Comparison of ENCODE assay signal across 13 cellular contexts in genomic region chr6:149080511-149080910, GRCh38.
DNase-seq lines count a peak whose midpoint lies in the region; ATAC-seq and TF ChIP-seq lines count a peak whose summit lies in the region.
"Had no signal": no experiment of that assay in that cellular context is flagged by ENCODE, and none has a peak within 500 bp of the region (broad histone marks: within the 10 kb centered on the region; RNA-seq: fewer than 3 reads in every experiment).

No MANE protein-coding gene starts in this region.

- H3K9me3 ChIP-seq in heart left ventricle (no peaks in the 10 kb centered on the region), body of pancreas (no peaks in the 10 kb centered on the region), lower lobe of right lung (no peaks in the 10 kb centered on the region)

- ATAC-seq in heart left ventricle (no peak), Right ventricle myocardium superior (ENCODE audit: poor library complexity) (no peak), body of pancreas (no peak), lower lobe of right lung (no peak), GM21737 (IDR thresholded peaks at IDR 0.05; ENCODE audit: unreplicated experiment) (no peak)
- ATAC-seq: natural killer cell treated with Interleukin-12 subunit alpha and Interleukin-12 subunit beta and Interleukin-15 and Interleukin-18, amount 100 ng/mL, for 72 hours had no signal

- H3K36me3 ChIP-seq in heart left ventricle (no peaks in the 10 kb centered on the region), body of pancreas (replicated peaks in 1 of 2; ENCODE audit: insufficient read depth in 1 of 2, low read depth in 2 of 2) (no peaks in the 10 kb centered on the region), lower lobe of right lung (no peaks in the 10 kb centered on the region), urinary bladder (ENCODE audit: insufficient read depth) (no peaks in the 10 kb centered on the region)

- WGBS in heart left ventricle, 4 donors, result 69 to 84% (median 81%) methylated on average over 5 of the region's 5 CpGs
- whole genome bisulfite sequencing in body of pancreas, 2 donors, result 54 to 58% methylated on average over 5 of the region's 5 CpGs
- 47% methylated on average over 5 of the region's 5 CpGs for WGBS in urinary bladder

- H3K27ac ChIP-seq in heart left ventricle (peak overlapping the region; percentile 9 to 78 (median 54)), body of pancreas (peak overlapping the region in 3 of 4 donors; percentile 31 to 51 (median 43)), lower lobe of right lung (peak overlapping the region; percentile 2), urinary bladder (ENCODE audit: low read depth) (peak overlapping the region; percentile 38)

- TF ChIP-seq POLR2A in heart left ventricle (IDR thresholded peaks at IDR 0.05) (no peak), body of pancreas (IDR thresholded peaks at IDR 0.05) (no peak)

- DNase-seq in heart left ventricle, result no peak
- DNase-seq in Right ventricle myocardium superior, result no peak
- DNase-seq in body of pancreas, result no peak
- DNase-seq in lower lobe of right lung, result no peak
- DNase-seq in DMS 273 (lab: John Stamatoyannopoulos, UW; ENCODE audit: unreplicated experiment), result no peak
- DNase-seq in activated T-cell treated with anti-CD3 and anti-CD28 coated beads, Interleukin-2, amount 50 U/mL, for 48 hours, result no peak
- DNase-seq: activated CD8-positive, alpha-beta memory T cell treated with anti-CD3 and anti-CD28 coated beads, Interleukin-2, amount 50 U/mL, for 48 hours; cortex of kidney; NCI-H1105; stimulated activated CD4-positive, alpha-beta T cell treated with anti-CD3 and anti-CD28 coated beads, Interleukin-2, amount 100 ng/mL, for 24 hours had no signal

- H3K4me1 ChIP-seq in heart left ventricle, result peaks cover 0 to 21% (median 14%) of the 10 kb centered on the region in 12 donors
- H3K4me1 ChIP-seq in body of pancreas, result peaks cover 70% of the 10 kb centered on the region
- H3K4me1 ChIP-seq in lower lobe of right lung, result peaks cover 19% of the 10 kb centered on the region
- no peaks in the 10 kb centered on the region for H3K4me1 ChIP-seq in urinary bladder (ENCODE audit: insufficient read depth)

- H3K4me3 ChIP-seq in heart left ventricle (no peak overlapping the region), body of pancreas (no peak overlapping the region), lower lobe of right lung (no peak overlapping the region), urinary bladder (ENCODE audit: low read depth, low read length) (no peak overlapping the region)

- H3K27me3 ChIP-seq in heart left ventricle (no peaks in the 10 kb centered on the region), body of pancreas (no peaks in the 10 kb centered on the region), lower lobe of right lung (ENCODE audit: low read depth) (no peaks in the 10 kb centered on the region)

- TF ChIP-seq CTCF in heart left ventricle (IDR thresholded peaks at IDR 0.05), result no peak
- no peak for TF ChIP-seq CTCF in body of pancreas (IDR thresholded peaks at IDR 0.05)
- TF ChIP-seq CTCF in lower lobe of right lung (IDR thresholded peaks at IDR 0.05), result no peak

- intact Hi-C loops in heart left ventricle (cut with DNase I), result loop anchor here in 8 of 10 donors (2.0 to 10.0 kb wide), 7 partner anchors 48 to 437 kb away; partner anchors contain the start of gene TAB2 (in 2 of the 8)
- intact Hi-C loops in Right ventricle myocardium superior (cut with DNase I), result loop anchor here (5.0 to 10.0 kb wide), 2 partner anchors 352 to 434 kb away; no protein-coding TSS in a partner anchor
- intact Hi-C loops in body of pancreas (cut with DNase I), result loop anchor here (5.0 kb wide), 1 partner anchor 347 kb away; no protein-coding TSS in a partner anchor
- intact Hi-C loops in lower lobe of right lung (cut with DNase I), result loop anchor here (5.0 kb wide), 1 partner anchor 352 kb away; no protein-coding TSS in a partner anchor

Comparison
In these comparisons a context has a peak if more than half of its experiments do, and no peak if none do; other contexts are left out.
1. H3K27ac ChIP-seq: peak in every context shown above with its lines; median percentile 54 in heart left ventricle; 43 in body of pancreas; 38 in urinary bladder; 2 in lower lobe of right lung.